Comparison of ENCODE assay signal across 19 cellular contexts in genomic region chr15:36282821-36283220, GRCh38.
"Had no signal": no experiment of that assay in that cellular context is flagged by ENCODE, and none has a peak within 500 bp of the region (broad histone marks: within the 10 kb centered on the region; RNA-seq: fewer than 3 reads in every experiment).

No MANE protein-coding gene starts in this region.

- DNase-seq: colonic mucosa; cortex of kidney; dermis blood vessel endothelial cell; dorsolateral prefrontal cortex; effector CD4-positive, alpha-beta T cell; effector CD8-positive, alpha-beta T cell; effector memory CD4-positive, alpha-beta T cell; effector memory CD8-positive, alpha-beta T cell; endodermal cell; erythroblast; esophagus squamous epithelium; foreskin fibroblast; foreskin keratinocyte; foreskin melanocyte; gastrocnemius medialis; glutamatergic neuron; head of caudate nucleus; heart left ventricle; heart right ventricle had no signal
